Comparison of ENCODE assay signal across 1 cellular context in the genomic region with DNA sequence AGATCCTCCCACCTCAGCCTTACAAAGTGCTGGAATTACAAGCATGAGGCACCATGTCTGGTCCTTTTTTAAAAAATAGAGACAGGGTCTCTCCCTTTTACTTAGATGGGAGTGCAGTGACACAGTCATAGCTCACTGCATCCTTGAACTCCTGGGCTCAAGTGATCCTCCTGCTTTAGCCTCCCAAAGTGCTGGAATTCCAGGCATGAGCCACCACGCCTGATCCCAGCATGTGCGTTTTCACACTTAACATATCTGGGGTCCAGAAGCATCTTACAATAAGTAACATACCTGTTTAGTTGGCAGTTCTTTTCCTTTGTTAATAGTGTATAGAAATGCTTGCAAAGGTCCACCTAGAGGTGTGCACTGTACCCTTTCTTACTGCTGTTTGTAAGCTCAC.
TF ChIP-seq lines count a peak whose summit lies in the region.

No MANE protein-coding gene starts in this region.

TF ChIP-seq in IMR-90, 13 proteins besides CTCF, POLR2A, EP300 and RAD21:
- TF ChIP-seq BHLHE40 (IDR thresholded peaks at IDR 0.05; ENCODE audit: low read depth, low read length) (no peak), FOS (IDR thresholded peaks at IDR 0.05; ENCODE audit: low read depth, low read length) (no peak), SMC3 (IDR thresholded peaks at IDR 0.05; ENCODE audit: low read depth, low read length) (no peak), MXI1 (IDR thresholded peaks at IDR 0.05; ENCODE audit: borderline replicate concordance, low read depth, low read length) (no peak), RCOR1 (IDR thresholded peaks at IDR 0.05; ENCODE audit: insufficient replicate concordance, low read length) (no peak), MAFK (IDR thresholded peaks at IDR 0.05; ENCODE audit: low read depth, low read length) (no peak), CEBPB (IDR thresholded peaks at IDR 0.05; ENCODE audit: low read depth, low read length) (no peak), MAZ (IDR thresholded peaks at IDR 0.05; ENCODE audit: borderline replicate concordance, low read depth, low read length) (no peak), RFX5 (IDR thresholded peaks at IDR 0.05; ENCODE audit: low read depth, low read length) (no peak), NFE2L2 (IDR thresholded peaks at IDR 0.05; ENCODE audit: low read depth, low read length) (no peak), CHD1 (IDR thresholded peaks at IDR 0.05; ENCODE audit: low read depth, low read length) (no peak)
- TF ChIP-seq, protein P1, sequence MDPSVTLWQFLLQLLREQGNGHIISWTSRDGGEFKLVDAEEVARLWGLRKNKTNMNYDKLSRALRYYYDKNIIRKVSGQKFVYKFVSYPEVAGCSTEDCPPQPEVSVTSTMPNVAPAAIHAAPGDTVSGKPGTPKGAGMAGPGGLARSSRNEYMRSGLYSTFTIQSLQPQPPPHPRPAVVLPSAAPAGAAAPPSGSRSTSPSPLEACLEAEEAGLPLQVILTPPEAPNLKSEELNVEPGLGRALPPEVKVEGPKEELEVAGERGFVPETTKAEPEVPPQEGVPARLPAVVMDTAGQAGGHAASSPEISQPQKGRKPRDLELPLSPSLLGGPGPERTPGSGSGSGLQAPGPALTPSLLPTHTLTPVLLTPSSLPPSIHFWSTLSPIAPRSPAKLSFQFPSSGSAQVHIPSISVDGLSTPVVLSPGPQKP (IDR thresholded peaks at IDR 0.05; ENCODE audit: borderline replicate concordance, low read depth, low read length): no peak
- TF ChIP-seq, protein P2, sequence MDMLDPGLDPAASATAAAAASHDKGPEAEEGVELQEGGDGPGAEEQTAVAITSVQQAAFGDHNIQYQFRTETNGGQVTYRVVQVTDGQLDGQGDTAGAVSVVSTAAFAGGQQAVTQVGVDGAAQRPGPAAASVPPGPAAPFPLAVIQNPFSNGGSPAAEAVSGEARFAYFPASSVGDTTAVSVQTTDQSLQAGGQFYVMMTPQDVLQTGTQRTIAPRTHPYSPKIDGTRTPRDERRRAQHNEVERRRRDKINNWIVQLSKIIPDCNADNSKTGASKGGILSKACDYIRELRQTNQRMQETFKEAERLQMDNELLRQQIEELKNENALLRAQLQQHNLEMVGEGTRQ (IDR thresholded peaks at IDR 0.05; ENCODE audit: low read depth, low read length): no peak
TF ChIP-seq in IMR-90: peak in this region for 0.
